Comparison of ENCODE assay signal across 22 cellular contexts in the genomic region with DNA sequence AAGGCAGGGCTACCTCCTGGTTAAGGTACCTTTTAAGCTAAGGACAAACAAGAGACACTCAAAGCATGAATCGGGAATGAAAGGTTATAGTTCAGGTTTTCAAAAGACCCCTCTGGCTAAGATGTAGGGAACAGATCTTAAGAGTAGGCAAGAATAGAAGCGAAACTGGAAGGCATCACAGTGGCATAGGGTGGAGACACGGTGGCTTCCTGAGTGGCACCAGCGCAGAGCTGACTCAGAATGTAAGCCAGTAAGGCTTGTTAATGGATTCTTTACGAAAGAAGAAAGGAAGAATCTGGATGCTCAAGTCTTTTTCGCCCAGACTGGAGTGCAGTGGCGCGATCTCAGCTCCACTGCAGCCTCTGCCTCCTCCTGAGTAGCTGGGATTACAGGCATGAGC. TPM values are rescaled to one million over a fixed set of nuclear protein-coding genes. Genes with fewer than 3 reads are reported as not detected.
"Had no signal": no experiment of that assay in that cellular context is flagged by ENCODE, and none has a peak within 500 bp of the region (broad histone marks: within the 10 kb centered on the region; RNA-seq: fewer than 3 reads in every experiment).

No MANE protein-coding gene starts in this region.

- DNase-seq: activated CD4-positive, alpha-beta T cell treated with anti-CD3 and anti-CD28 coated beads, Interleukin-2, amount 50 U/mL, for 4 hours; activated effector memory CD4-positive, alpha-beta T cell treated with anti-CD3 and anti-CD28 coated beads, Interleukin-2, amount 50 U/mL, for 16 hours; activated T-cell treated with anti-CD3 and anti-CD28 coated beads, Interleukin-2, amount 50 U/mL, for 4 hours; caudate nucleus; effector CD4-positive, alpha-beta T cell; foreskin keratinocyte; glutamatergic neuron; hypothalamus; left ventricle myocardium inferior; mesendoderm; nephron progenitor cell; occipital lobe; right cardiac atrium; stimulated activated CD4-positive, alpha-beta T cell treated with anti-CD3 and anti-CD28 coated beads, Interleukin-15, amount 100 ng/mL, for 24 hours; stimulated activated CD4-positive, alpha-beta T cell treated with anti-CD3 and anti-CD28 coated beads, Interleukin-4, amount 100 ng/mL, for 1 hour; stimulated activated naive CD4-positive, alpha-beta T cell treated with Interleukin-2 at 50 U/mL for 16 hours had no signal

- H3K27ac Mint-ChIP-seq: activated naive CD4-positive, alpha-beta T cell treated with anti-CD3 and anti-CD28 coated beads, Interleukin-2, amount 50 U/mL, for 24 hours; nephron progenitor cell had no signal

- H3K4me3 Mint-ChIP-seq: activated naive CD4-positive, alpha-beta T cell treated with anti-CD3 and anti-CD28 coated beads, Interleukin-2, amount 50 U/mL, for 24 hours; activated T-cell treated with anti-CD3 and anti-CD28 coated beads, Interleukin-2, amount 50 U/mL, for 4 hours; nephron progenitor cell had no signal

- H3K36me3 Mint-ChIP-seq: activated naive CD4-positive, alpha-beta T cell treated with anti-CD3 and anti-CD28 coated beads, Interleukin-2, amount 50 U/mL, for 24 hours had no signal

- H3K4me3 ChIP-seq: left ventricle myocardium inferior, prostate gland, skin epidermis, tibial nerve, vagina had no signal

- H3K4me1 ChIP-seq: foreskin keratinocyte, left ventricle myocardium inferior, prostate gland, tibial nerve, vagina had no signal

- H3K27ac ChIP-seq: foreskin keratinocyte, left ventricle myocardium inferior, prostate gland, skin epidermis, tibial nerve, vagina had no signal

- H3K9me3 ChIP-seq: left ventricle myocardium inferior, prostate gland, tibial nerve, vagina had no signal

- H3K9me3 Mint-ChIP-seq: activated naive CD4-positive, alpha-beta T cell treated with anti-CD3 and anti-CD28 coated beads, Interleukin-2, amount 50 U/mL, for 24 hours; activated T-cell treated with anti-CD3 and anti-CD28 coated beads, Interleukin-2, amount 50 U/mL, for 4 hours; nephron progenitor cell had no signal

- H3K36me3 ChIP-seq: left ventricle myocardium inferior, prostate gland, tibial nerve, vagina had no signal

- H3K4me1 Mint-ChIP-seq: activated naive CD4-positive, alpha-beta T cell treated with anti-CD3 and anti-CD28 coated beads, Interleukin-2, amount 50 U/mL, for 24 hours; nephron progenitor cell had no signal

- H3K27me3 Mint-ChIP-seq: activated naive CD4-positive, alpha-beta T cell treated with anti-CD3 and anti-CD28 coated beads, Interleukin-2, amount 50 U/mL, for 24 hours had no signal

- ATAC-seq: activated T-cell treated with anti-CD3 and anti-CD28 coated beads, Interleukin-2, amount 50 U/mL, for 4 hours; foreskin keratinocyte; right cardiac atrium had no signal

- H3K27me3 ChIP-seq: foreskin keratinocyte, tibial nerve, vagina had no signal

RNA-seq across cellular contexts. Expression of gene PADI6, which starts 21.2 kb away (rescaled TPM):
- total RNA-seq: activated T-cell treated with anti-CD3 and anti-CD28 coated beads, Interleukin-2, amount 50 U/mL, for 4 hours; foreskin keratinocyte; kidney epithelial cell; left ventricle myocardium inferior; occipital lobe; prostate gland; right cardiac atrium; tibial nerve; vagina had no signal
